ENCODE assay signal across 17 cellular contexts in genomic region chr1:240464099-240464498, GRCh38.
"Had no signal": no experiment of that assay in that cellular context is flagged by ENCODE, and none has a peak within 500 bp of the region (broad histone marks: within the 10 kb centered on the region; RNA-seq: fewer than 3 reads in every experiment).

No MANE protein-coding gene starts in this region.

- H3K36me3 ChIP-seq: colonic mucosa, esophagus muscularis mucosa, left lung, right atrium auricular region had no signal

- H3K27ac Mint-ChIP-seq: activated naive CD4-positive, alpha-beta T cell treated with anti-CD3 and anti-CD28 coated beads, Interleukin-2, amount 10 ng/mL, durations not matched to agents 7 days and 5 days; naive thymus-derived CD4-positive, alpha-beta T cell had no signal

- H3K4me1 ChIP-seq: colonic mucosa, left lung, right atrium auricular region had no signal

- H3K36me3 Mint-ChIP-seq: activated naive CD4-positive, alpha-beta T cell treated with anti-CD3 and anti-CD28 coated beads, Interleukin-2, amount 10 ng/mL, durations not matched to agents 7 days and 5 days; naive thymus-derived CD4-positive, alpha-beta T cell; type B pancreatic cell had no signal

- H3K9me3 Mint-ChIP-seq: activated naive CD4-positive, alpha-beta T cell treated with anti-CD3 and anti-CD28 coated beads, Interleukin-2, amount 10 ng/mL, durations not matched to agents 7 days and 5 days; naive thymus-derived CD4-positive, alpha-beta T cell; stimulated activated naive CD8-positive, alpha-beta T cell treated with anti-CD3 and anti-CD28 coated beads, Interleukin-15, amount 100 ng/mL, for 72 hours had no signal

- H3K27me3 Mint-ChIP-seq: activated naive CD4-positive, alpha-beta T cell treated with anti-CD3 and anti-CD28 coated beads, Interleukin-2, amount 10 ng/mL, durations not matched to agents 7 days and 5 days; stimulated activated naive CD8-positive, alpha-beta T cell treated with anti-CD3 and anti-CD28 coated beads, Interleukin-15, amount 100 ng/mL, for 72 hours had no signal

- H3K9me3 ChIP-seq: colonic mucosa, esophagus muscularis mucosa, left lung, right atrium auricular region had no signal

- H3K4me3 Mint-ChIP-seq: activated naive CD4-positive, alpha-beta T cell treated with anti-CD3 and anti-CD28 coated beads, Interleukin-2, amount 10 ng/mL, durations not matched to agents 7 days and 5 days; stimulated activated naive CD8-positive, alpha-beta T cell treated with anti-CD3 and anti-CD28 coated beads, Interleukin-15, amount 100 ng/mL, for 72 hours; type B pancreatic cell had no signal

- H3K27me3 ChIP-seq: colonic mucosa, esophagus muscularis mucosa, left lung, right atrium auricular region had no signal

- H3K27ac ChIP-seq: colonic mucosa, esophagus muscularis mucosa, left lung, right atrium auricular region, skin epidermis, VCaP had no signal

- DNase-seq: activated CD4-positive, alpha-beta T cell treated with anti-CD3 and anti-CD28 coated beads for 1 hour; activated CD4-positive, alpha-beta T cell treated with anti-CD3 and anti-CD28 coated beads, Interleukin-2, amount 50 U/mL, for 4 hours; activated naive CD4-positive, alpha-beta T cell treated with anti-CD3 and anti-CD28 coated beads, Interleukin-2, amount 10 ng/mL, durations not matched to agents 7 days and 5 days; activated T-cell treated with anti-CD3 and anti-CD28 coated beads, Interleukin-2, amount 50 U/mL, for 1 hour; caudate nucleus; colonic mucosa; hypothalamus; kidney; left lung; mammary epithelial cell; naive thymus-derived CD4-positive, alpha-beta T cell; stimulated activated naive CD8-positive, alpha-beta T cell treated with anti-CD3 and anti-CD28 coated beads, Interleukin-15, amount 100 ng/mL, for 72 hours had no signal

- ATAC-seq: left lung; naive thymus-derived CD4-positive, alpha-beta T cell; stimulated activated naive CD8-positive, alpha-beta T cell treated with anti-CD3 and anti-CD28 coated beads, Interleukin-15, amount 100 ng/mL, for 72 hours had no signal

- H3K4me3 ChIP-seq: colonic mucosa, esophagus muscularis mucosa, left lung, right atrium auricular region, skin epidermis had no signal
